ENCODE assay signal across 15 cellular contexts in genomic region chr10:78179886-78180285, GRCh38.
DNase-seq lines count a peak whose midpoint lies in the region; ATAC-seq and TF ChIP-seq lines count a peak whose summit lies in the region.
"Had no signal": no experiment of that assay in that cellular context is flagged by ENCODE, and none has a peak within 500 bp of the region (broad histone marks: within the 10 kb centered on the region; RNA-seq: fewer than 3 reads in every experiment).

No MANE protein-coding gene starts in this region.

- peaks cover 55% of the 10 kb centered on the region for H3K4me1 ChIP-seq in neural progenitor cell

- no peaks in the 10 kb centered on the region for H3K36me3 ChIP-seq in neural progenitor cell
- H3K36me3 ChIP-seq: BLaER1 treated with 17β-estradiol and CSF1 and Interleukin-3, amounts not matched to agents 10 nM and 100 nM had no signal

- H3K27me3 Mint-ChIP-seq in WTC11 (ENCODE audit: low read depth) (no peaks in the 10 kb centered on the region; the same call in 1 of the 2 replicates), neural progenitor cell (ENCODE audit: insufficient read depth, low read depth) (peaks cover 4% of the 10 kb centered on the region), type B pancreatic cell (peaks cover 20% of the 10 kb centered on the region), HFFc6 (ENCODE audit: insufficient read depth) (peaks cover 18% of the 10 kb centered on the region)

- no peak overlapping the region for H3K4me2 ChIP-seq in neural progenitor cell
- H3K4me2 ChIP-seq: BLaER1 treated with 17β-estradiol and CSF1 and Interleukin-3, amounts not matched to agents 10 nM and 100 nM; GM23338 had no signal

- H3K9me3 ChIP-seq in neural progenitor cell (ENCODE audit: low read depth), result no peaks in the 10 kb centered on the region
- H3K9me3 ChIP-seq: BLaER1 treated with 17β-estradiol and CSF1 and Interleukin-3, amounts not matched to agents 10 nM and 100 nM had no signal

- H3K36me3 Mint-ChIP-seq in WTC11 (no peaks in the 10 kb centered on the region), neural progenitor cell (no peaks in the 10 kb centered on the region), type B pancreatic cell (no peaks in the 10 kb centered on the region), HFFc6 (ENCODE audit: low read depth) (no peaks in the 10 kb centered on the region)
- H3K36me3 Mint-ChIP-seq: CD8-positive, alpha-beta T cell had no signal

- H3K27ac Mint-ChIP-seq in WTC11 (no peak overlapping the region), neural progenitor cell (peak overlapping the region; percentile 90), type B pancreatic cell (peak overlapping the region; percentile 48), HFFc6 (no peak overlapping the region)
- H3K27ac Mint-ChIP-seq: B cell; CD8-positive, alpha-beta T cell; GM23338 had no signal

- CTCF ChIA-PET in WTC11 (lab: Charles Lee), result no interaction called here

- DNase-seq in WTC11 (ENCODE audit: low spot score), result no peak
- peak in 1 of 10 donors; percentile 26 for DNase-seq in dorsolateral prefrontal cortex
- no peak for DNase-seq in neural progenitor cell (ENCODE audit: low spot score)
- DNase-seq in type B pancreatic cell (ENCODE audit: extremely low spot score, unreplicated experiment), result no peak
- no peak for DNase-seq in HFFc6
- no peak for DNase-seq in NCI-H526 treated with DMSO at 0.1 percent for 48 hours (lab: John Stamatoyannopoulos, UW)
- no peak for DNase-seq in activated CD4-positive, alpha-beta T cell treated with anti-CD3 and anti-CD28 coated beads for 4 hours
- DNase-seq: Calu3; CD8-positive, alpha-beta T cell; DMS79 treated with DMSO at 0.1 percent for 48 hours; GF-D8; HCEC 1CT had no signal

- H2AFZ ChIP-seq in neural progenitor cell (replicated peaks), result no peak overlapping the region
- H2AFZ ChIP-seq: GM23338 had no signal

- H4K20me1 ChIP-seq in neural progenitor cell (ENCODE audit: low read depth), result peaks cover 8% of the 10 kb centered on the region
- H4K20me1 ChIP-seq: BLaER1 treated with 17β-estradiol and CSF1 and Interleukin-3, amounts not matched to agents 10 nM and 100 nM had no signal

- H3K79me2 ChIP-seq in neural progenitor cell (ENCODE audit: low read depth), result no peaks in the 10 kb centered on the region

- H3K9me3 Mint-ChIP-seq in WTC11 (no peaks in the 10 kb centered on the region), neural progenitor cell (no peaks in the 10 kb centered on the region), type B pancreatic cell (no peaks in the 10 kb centered on the region), HFFc6 (no peaks in the 10 kb centered on the region)
- H3K9me3 Mint-ChIP-seq: CD8-positive, alpha-beta T cell; GM23338 had no signal

- TF ChIP-seq CTCF in WTC11 (IDR thresholded peaks at IDR 0.05), result no peak
- no peak for TF ChIP-seq CTCF in dorsolateral prefrontal cortex (IDR thresholded peaks at IDR 0.05 in 54 of 56, conservative IDR thresholded peaks at IDR 0.05 in 2 of 56; ENCODE audit: low read depth in 1 of 56, partially characterized antibody in 56 of 56)
- no peak for TF ChIP-seq CTCF in neural progenitor cell (IDR thresholded peaks at IDR 0.05)
- TF ChIP-seq CTCF in type B pancreatic cell (conservative IDR thresholded peaks at IDR 0.05), result no peak
- TF ChIP-seq CTCF in HFFc6 (IDR thresholded peaks at IDR 0.05), result no peak

- POLR2A ChIA-PET in WTC11 (lab: Charles Lee), result no interaction called here

- H3K27ac ChIP-seq in dorsolateral prefrontal cortex, result peak overlapping the region in 20 of 59 donors; percentile 4 to 94 (median 52)
- H3K27ac ChIP-seq in neural progenitor cell, result no peak overlapping the region
- H3K27ac ChIP-seq: BLaER1 treated with 17β-estradiol and CSF1 and Interleukin-3, amounts not matched to agents 10 nM and 100 nM had no signal

- H3K27me3 ChIP-seq in dorsolateral prefrontal cortex (no peaks in the 10 kb centered on the region), neural progenitor cell (no peaks in the 10 kb centered on the region)
- H3K27me3 ChIP-seq: BLaER1 treated with 17β-estradiol and CSF1 and Interleukin-3, amounts not matched to agents 10 nM and 100 nM had no signal

- ATAC-seq in WTC11, result 0 out of 2 replicates have a peak, but pooled peaks have one; percentile 10
- ATAC-seq: CD8-positive, alpha-beta T cell had no signal

- H3K4me3 Mint-ChIP-seq in WTC11, result no peak overlapping the region
- no peak overlapping the region for H3K4me3 Mint-ChIP-seq in neural progenitor cell
- H3K4me3 Mint-ChIP-seq in type B pancreatic cell, result peak overlapping the region; percentile 19
- no peak overlapping the region for H3K4me3 Mint-ChIP-seq in HFFc6
- H3K4me3 Mint-ChIP-seq: B cell; CD8-positive, alpha-beta T cell; GM23338 had no signal

- intact Hi-C loops in dorsolateral prefrontal cortex (cut with DNase I), result loop anchor here in 1 of 2 donors (10.0 kb wide), 1 partner anchor 125 kb away; no protein-coding TSS in a partner anchor

- H3K4me1 Mint-ChIP-seq in WTC11, result peaks cover 34% of the 10 kb centered on the region
- peaks cover 66% of the 10 kb centered on the region for H3K4me1 Mint-ChIP-seq in neural progenitor cell
- peaks cover 38% of the 10 kb centered on the region for H3K4me1 Mint-ChIP-seq in type B pancreatic cell (ENCODE audit: unreplicated experiment)
- no peaks in the 10 kb centered on the region for H3K4me1 Mint-ChIP-seq in HFFc6 (ENCODE audit: low read depth)
- H3K4me1 Mint-ChIP-seq: B cell had no signal

- peak overlapping the region in 44 of 59 donors; percentile 1 to 55 (median 34) for H3K4me3 ChIP-seq in dorsolateral prefrontal cortex
- no peak overlapping the region for H3K4me3 ChIP-seq in neural progenitor cell
- H3K4me3 ChIP-seq: BLaER1 treated with 17β-estradiol and CSF1 and Interleukin-3, amounts not matched to agents 10 nM and 100 nM; GM23338 had no signal

- H3K9ac ChIP-seq in neural progenitor cell, result no peak overlapping the region
- H3K9ac ChIP-seq: BLaER1 treated with 17β-estradiol and CSF1 and Interleukin-3, amounts not matched to agents 10 nM and 100 nM had no signal

- peaks cover 32% of the 10 kb centered on the region for H3F3A ChIP-seq in neural progenitor cell (ENCODE audit: low read depth)

TF ChIP-seq in WTC11, 78 proteins besides CTCF, POLR2A, EP300 and RAD21:
- TF ChIP-seq NFYB (CRISPR knock-in tag; conservative IDR thresholded peaks at IDR 0.05; ENCODE audit: low read depth), result no peak

Comparison
In these comparisons a context has a peak if more than half of its experiments do, and no peak if none do; other contexts are left out.
1. H3K27ac Mint-ChIP-seq: peak in neural progenitor cell (single experiment) and type B pancreatic cell (single experiment); none in WTC11 (single experiment) and HFFc6 (single experiment).